Comparison of ENCODE assay signal across 21 cellular contexts in genomic region chr3:126713229-126713628, GRCh38. TPM values are rescaled to one million over a fixed set of nuclear protein-coding genes. Genes with fewer than 3 reads are reported as not detected.
A peak's percentile ranks its signal among the peaks of the same experiment; 100 is the strongest.
DNase-seq lines count a peak whose midpoint lies in the region; ATAC-seq, FAIRE-seq and TF ChIP-seq lines count a peak whose summit lies in the region.
"Had no signal": no experiment of that assay in that cellular context is flagged by ENCODE, and none has a peak within 500 bp of the region (broad histone marks: within the 10 kb centered on the region; RNA-seq: fewer than 3 reads in every experiment).

No MANE protein-coding gene starts in this region.

- ATAC-seq in Right ventricle myocardium superior (ENCODE audit: poor library complexity) (no peak), HG03378 (IDR thresholded peaks at IDR 0.05; ENCODE audit: unreplicated experiment) (no peak), Right ventricle myocardium inferior (no peak)
- ATAC-seq: A549; CD8-positive, alpha-beta T cell; GM12878 had no signal

- no peak overlapping the region for H3K9ac ChIP-seq in BLaER1
- H3K9ac ChIP-seq: GM23248 had no signal

- no peak overlapping the region for H3K27ac ChIP-seq in BLaER1
- H3K27ac ChIP-seq: 22Rv1, A549, GM23248 had no signal

- peaks cover 80% of the 10 kb centered on the region for H4K20me1 ChIP-seq in BLaER1

- H3K4me2 ChIP-seq in BLaER1 = 0 out of 2 replicates have a peak overlapping the region, but pooled peaks have one; percentile 8
- H3K4me2 ChIP-seq: A549 had no signal

- 0 out of 2 replicates have a peak, but pooled peaks cover 5% of the 10 kb centered on the region for H3K4me1 ChIP-seq in BLaER1
- H3K4me1 ChIP-seq in HAP-1 = no peaks in the 10 kb centered on the region
- H3K4me1 ChIP-seq: A549 had no signal

- peak; percentile 32 for FAIRE-seq in bronchial epithelial cell (lab: Jason Lieb, UNC)
- FAIRE-seq: A549, GM12878, HTR-8/SVneo had no signal

- in situ Hi-C loops in HAP-1 (cut with MboI; ENCODE audit: low sequenced_read_pairs) = no loop called here

- intact Hi-C loops in Right ventricle myocardium superior (cut with DNase I) (no loop called here), Right ventricle myocardium inferior (cut with DNase I) (no loop called here)

- H3K9me3 ChIP-seq in BLaER1 (no peaks in the 10 kb centered on the region; the same call in 1 of the 2 replicates), HAP-1 (no peaks in the 10 kb centered on the region)
- H3K9me3 ChIP-seq: A549 had no signal

- H3K27me3 ChIP-seq in BLaER1 = no peaks in the 10 kb centered on the region
- no peaks in the 10 kb centered on the region for H3K27me3 ChIP-seq in bronchial epithelial cell (ENCODE audit: control insufficient read depth, insufficient read depth, low read length)
- no peaks in the 10 kb centered on the region for H3K27me3 ChIP-seq in HAP-1 (ENCODE audit: low read depth)

- no peak for TF ChIP-seq CTCF in bronchial epithelial cell (IDR thresholded peaks at IDR 0.05; ENCODE audit: insufficient read depth, low read length, severe bottlenecking)

- H3K36me3 ChIP-seq in BLaER1 (peaks cover 2% of the 10 kb centered on the region; the same call in 1 of the 2 replicates), bronchial epithelial cell (ENCODE audit: control insufficient read depth, insufficient read depth, low read length) (no peaks in the 10 kb centered on the region), HAP-1 (replicated peaks) (no peaks in the 10 kb centered on the region)

- H3K4me3 ChIP-seq in BLaER1 = no peak overlapping the region
- no peak overlapping the region for H3K4me3 ChIP-seq in bronchial epithelial cell (ENCODE audit: low read depth, low read length)
- H3K4me3 ChIP-seq in HAP-1 = no peak overlapping the region
- H3K4me3 ChIP-seq: A549, GM12878, GM23248 had no signal

- DNase-seq in Kasumi-1 (lab: John Stamatoyannopoulos, UW) (peak; percentile 45 to 51), bronchial epithelial cell (ENCODE audit: low read depth) (no peak), foreskin melanocyte (peak; percentile 41), HAP-1 (ENCODE audit: low spot score in 2 of 2) (no peak), Right ventricle myocardium superior (no peak), Right ventricle myocardium inferior (ENCODE audit: missing footprints) (no peak)
- DNase-seq: AML-193; Calu3; CD8-positive, alpha-beta T cell; DMS79 treated with DMSO at 0.1 percent for 48 hours; GF-D8; GM23248; HCEC 1CT; HFFc6; IMR-90 had no signal

RNA-seq across cellular contexts. Expression of gene CHCHD6, which starts 9.2 kb away (rescaled TPM):
- total RNA-seq in bronchial epithelial cell (25.5 and 36.6 TPM in 2 replicates), Right ventricle myocardium superior (8.3 TPM), Right ventricle myocardium inferior (11.7 TPM)

RNA-seq across cellular contexts. Expression of gene TXNRD3, which starts 58.3 kb away (rescaled TPM):
- total RNA-seq in bronchial epithelial cell (9.9 and 10.3 TPM in 2 replicates), Right ventricle myocardium superior (5.4 TPM), Right ventricle myocardium inferior (3.5 TPM)
- total RNA-seq: GM12878 had no signal

Comparison
In these comparisons a context has a peak if more than half of its experiments do, and no peak if none do; other contexts are left out.
1. DNase-seq: peak in Kasumi-1 (2 of 2) and foreskin melanocyte (single experiment); none in bronchial epithelial cell (single experiment), HAP-1 (0 of 2), Right ventricle myocardium superior (single experiment) and Right ventricle myocardium inferior (single experiment).